ENCODE assay signal across 8 cellular contexts in genomic region chr3:59772416-59773408, GRCh38.
DNase-seq lines count a peak whose midpoint lies in the region; ATAC-seq, FAIRE-seq and TF ChIP-seq lines count a peak whose summit lies in the region.
"Had no signal": no experiment of that assay in that cellular context is flagged by ENCODE, and none has a peak within 500 bp of the region (broad histone marks: within the 10 kb centered on the region; RNA-seq: fewer than 3 reads in every experiment).

No MANE protein-coding gene starts in this region.

- intact Hi-C loops in breast epithelium (cut with DNase I; ENCODE audit: low total_unique reads): no loop called here

- no peak for TF ChIP-seq CTCF in breast epithelium (IDR thresholded peaks at IDR 0.05)

- H3K4me3 Mint-ChIP-seq in stimulated activated effector memory CD8-positive, alpha-beta T cell treated with anti-CD3 and anti-CD28 coated beads, Interleukin-12 subunit alpha, Interleukin-12 subunit beta, amount 100 ng/mL, for 72 hours: no peak overlapping the region

- no peaks in the 10 kb centered on the region for H3K9me3 Mint-ChIP-seq in stimulated activated effector memory CD8-positive, alpha-beta T cell treated with anti-CD3 and anti-CD28 coated beads, Interleukin-12 subunit alpha, Interleukin-12 subunit beta, amount 100 ng/mL, for 72 hours

- H3K27me3 ChIP-seq in breast epithelium: no peaks in the 10 kb centered on the region

- no peak for TF ChIP-seq POLR2A in breast epithelium (IDR thresholded peaks at IDR 0.05)

- H3K36me3 ChIP-seq in breast epithelium: no peaks in the 10 kb centered on the region

- in situ Hi-C loops in KBM-7 (cut with MboI; ENCODE audit: low pct_unique_long_range_greater_than_20kb, low sequenced_read_pairs): no loop called here

- no peak overlapping the region for H3K4me3 ChIP-seq in breast epithelium

- no peaks in the 10 kb centered on the region for H3K36me3 Mint-ChIP-seq in stimulated activated effector memory CD8-positive, alpha-beta T cell treated with anti-CD3 and anti-CD28 coated beads, Interleukin-12 subunit alpha, Interleukin-12 subunit beta, amount 100 ng/mL, for 72 hours

- H3K27ac ChIP-seq in breast epithelium: peak overlapping the region; percentile 30

- H3K27ac Mint-ChIP-seq in stimulated activated effector memory CD8-positive, alpha-beta T cell treated with anti-CD3 and anti-CD28 coated beads, Interleukin-12 subunit alpha, Interleukin-12 subunit beta, amount 100 ng/mL, for 72 hours: no peak overlapping the region

- FAIRE-seq in RCC 7860 (lab: Jason Lieb, UNC): no peak

- H3K4me1 ChIP-seq in breast epithelium: no peaks in the 10 kb centered on the region

- peak; percentile 17 for DNase-seq in KBM-7
- peak; percentile 13 to 15 for DNase-seq in activated CD4-positive, alpha-beta T cell treated with anti-CD3 and anti-CD28 coated beads, Interleukin-2, amount 50 U/mL, for 4 hours
- DNase-seq in breast epithelium (ENCODE audit: low spot score in 2 of 2): no peak
- no peak for DNase-seq in stimulated activated effector memory CD8-positive, alpha-beta T cell treated with anti-CD3 and anti-CD28 coated beads, Interleukin-12 subunit alpha, Interleukin-12 subunit beta, amount 100 ng/mL, for 72 hours (ENCODE audit: low spot score in 2 of 2)
- DNase-seq in medulla oblongata (ENCODE audit: extremely low spot score): no peak
- no peak for DNase-seq in RCC 7860 (ENCODE audit: low spot score)
- no peak for DNase-seq in NCI-H187 treated with DMSO at 0.1 percent for 48 hours (lab: John Stamatoyannopoulos, UW)
- DNase-seq: cerebellar nuclear complex had no signal

- H3K4me1 Mint-ChIP-seq in stimulated activated effector memory CD8-positive, alpha-beta T cell treated with anti-CD3 and anti-CD28 coated beads, Interleukin-12 subunit alpha, Interleukin-12 subunit beta, amount 100 ng/mL, for 72 hours: peaks cover 46% of the 10 kb centered on the region

- peak; percentile 64 for ATAC-seq in stimulated activated effector memory CD8-positive, alpha-beta T cell treated with anti-CD3 and anti-CD28 coated beads, Interleukin-12 subunit alpha, Interleukin-12 subunit beta, amount 100 ng/mL, for 72 hours

- no peaks in the 10 kb centered on the region for H3K9me3 ChIP-seq in breast epithelium

Comparison
In these comparisons a context has a peak if more than half of its experiments do, and no peak if none do; other contexts are left out.
1. DNase-seq: peak in KBM-7 (single experiment) and activated CD4-positive, alpha-beta T cell treated with anti-CD3 and anti-CD28 coated beads, Interleukin-2, amount 50 U/mL, for 4 hours (2 of 2); none in breast epithelium (0 of 2), stimulated activated effector memory CD8-positive, alpha-beta T cell treated with anti-CD3 and anti-CD28 coated beads, Interleukin-12 subunit alpha, Interleukin-12 subunit beta, amount 100 ng/mL, for 72 hours (0 of 2), medulla oblongata (single experiment), RCC 7860 (single experiment) and NCI-H187 treated with DMSO at 0.1 percent for 48 hours (single experiment).